ENCODE assay signal across 16 cellular contexts in the genomic region with DNA sequence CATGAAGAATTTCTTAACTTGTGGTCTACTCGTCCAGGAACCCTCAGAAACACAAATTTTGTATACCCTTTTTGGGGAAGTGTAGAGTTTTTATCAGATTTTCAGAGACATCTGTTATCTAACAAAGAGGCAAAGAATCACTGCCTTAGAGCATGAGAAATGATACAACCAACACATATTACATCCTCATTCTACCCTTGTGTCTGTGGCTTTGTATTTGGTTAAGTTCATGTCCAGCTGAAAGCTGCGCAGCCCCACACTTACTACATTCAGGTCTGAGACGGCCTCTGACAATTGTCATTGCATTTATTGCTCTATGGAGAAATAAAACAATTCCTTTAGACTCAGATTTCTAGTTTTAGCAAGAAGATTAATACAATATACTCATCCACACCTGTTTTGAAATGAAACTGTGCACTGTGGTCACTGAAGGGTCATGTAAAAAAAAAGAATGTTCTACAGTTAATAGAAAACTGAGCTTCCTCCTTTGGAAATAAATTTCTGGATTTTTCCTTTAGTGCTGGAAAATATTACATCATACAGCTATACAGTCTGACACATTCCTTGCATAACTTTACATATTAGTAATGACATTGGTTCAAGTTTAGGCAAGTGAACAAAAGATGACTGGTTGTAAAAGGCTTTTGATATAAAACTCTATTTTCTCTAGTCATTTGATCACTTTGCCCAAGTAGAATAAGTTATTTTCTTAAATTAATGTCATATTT. TPM values are rescaled to one million over a fixed set of nuclear protein-coding genes. Genes with fewer than 3 reads are reported as not detected.
A peak's percentile ranks its signal among the peaks of the same experiment; 100 is the strongest.
DNase-seq lines count a peak whose midpoint lies in the region; ATAC-seq, FAIRE-seq and TF ChIP-seq lines count a peak whose summit lies in the region.
"Had no signal": no experiment of that assay in that cellular context is flagged by ENCODE, and none has a peak within 500 bp of the region (broad histone marks: within the 10 kb centered on the region; RNA-seq: fewer than 3 reads in every experiment).

No MANE protein-coding gene starts in this region.

- H3K9me3 ChIP-seq in pancreas = no peaks in the 10 kb centered on the region
- H3K9me3 ChIP-seq: mucosa of descending colon, Peyer's patch had no signal

- intact Hi-C loops in pancreas (cut with DNase I) = no loop called here
- intact Hi-C loops in Right ventricle myocardium inferior (cut with DNase I) = no loop called here

- 76 to 85% methylated on average over 3 of the region's 3 CpGs for WGBS in pancreas, 2 donors

- H3K27ac ChIP-seq in pancreas = peak overlapping the region in 2 of 4 donors; percentile 53 to 61
- H3K27ac ChIP-seq: Peyer's patch had no signal

- no peak overlapping the region for H3K4me3 ChIP-seq in epithelial cell of proximal tubule (ENCODE audit: low read depth, low read length)
- no peak overlapping the region for H3K4me3 ChIP-seq in pancreas
- H3K4me3 ChIP-seq: mucosa of descending colon, Peyer's patch had no signal

- H3K27me3 ChIP-seq in pancreas = no peaks in the 10 kb centered on the region
- H3K27me3 ChIP-seq: Peyer's patch had no signal

- TF ChIP-seq CTCF in epithelial cell of proximal tubule (conservative IDR thresholded peaks at IDR 0.05; ENCODE audit: low read depth, low read length) (no peak), pancreas (IDR thresholded peaks at IDR 0.05) (no peak)

- ATAC-seq in pancreas = peak in 3 of 4 donors; percentile 34 to 80 (median 63)
- ATAC-seq in Right ventricle myocardium inferior = no peak
- ATAC-seq: mucosa of descending colon; stimulated activated effector memory CD8-positive, alpha-beta T cell treated with anti-CD3 and anti-CD28 coated beads, Interleukin-12 subunit alpha, Interleukin-12 subunit beta, amount 100 ng/mL, for 72 hours had no signal

- H3K4me1 ChIP-seq in pancreas = peaks cover 0 to 5% (median 0%) of the 10 kb centered on the region in 3 donors
- H3K4me1 ChIP-seq: Peyer's patch had no signal

- no peaks in the 10 kb centered on the region for H3K36me3 ChIP-seq in pancreas
- H3K36me3 ChIP-seq: Peyer's patch had no signal

- FAIRE-seq in RCC 7860 (lab: Jason Lieb, UNC) (peak; percentile 93), pancreas (lab: Jason Lieb, UNC) (no peak)

- peak; percentile 45 for DNase-seq in GM03348 (ENCODE audit: low spot score)
- DNase-seq in RCC 7860 (ENCODE audit: low spot score) = peak; percentile 85
- DNase-seq in epithelial cell of proximal tubule (ENCODE audit: low read depth) = peak; percentile 61
- DNase-seq in pancreas = no peak
- DNase-seq in GF-D8 (lab: John Stamatoyannopoulos, UW) = no peak
- no peak for DNase-seq in Right ventricle myocardium inferior (ENCODE audit: missing footprints)
- no peak for DNase-seq in activated CD4-positive, alpha-beta T cell treated with anti-CD3 and anti-CD28 coated beads for 1 hour
- no peak for DNase-seq in activated CD4-positive, alpha-beta T cell treated with anti-CD3 and anti-CD28 coated beads for 48 hours
- DNase-seq: activated CD4-positive, CD25-positive, alpha-beta regulatory T cell treated with anti-CD3 and anti-CD28 coated beads, Interleukin-2, amount 50 U/mL, for 72 hours; DMS53; H7; mucosa of descending colon; NCI-H146; Peyer's patch; stimulated activated CD4-positive, alpha-beta T cell treated with anti-CD3 and anti-CD28 coated beads, Interleukin-12 subunit alpha, Interleukin-12 subunit beta, amount 100 ng/mL, for 4 hours had no signal

RNA-seq across cellular contexts. Expression of a gene that starts 39.8 kb away (rescaled TPM):
- 6.6 and 15.8 TPM in 2 replicates for total RNA-seq in epithelial cell of proximal tubule
- 10 to 100 TPM in 1 of 6 donors, 1 to 10 TPM in 5; 4.2 to 11.3 (median 7.7) TPM for total RNA-seq in pancreas
- polyA plus RNA-seq in pancreas = 1 to 10 TPM; 4.1 to 7.1 TPM
- total RNA-seq in Right ventricle myocardium inferior = 9.9 TPM

Comparison
In these comparisons a context has a peak if more than half of its experiments do, and no peak if none do; other contexts are left out.
1. DNase-seq: peak in GM03348 (single experiment), RCC 7860 (single experiment) and epithelial cell of proximal tubule (single experiment); none in pancreas (0 of 6), GF-D8 (single experiment), Right ventricle myocardium inferior (single experiment), activated CD4-positive, alpha-beta T cell treated with anti-CD3 and anti-CD28 coated beads for 1 hour (single experiment) and activated CD4-positive, alpha-beta T cell treated with anti-CD3 and anti-CD28 coated beads for 48 hours (single experiment).